ENCODE assay signal across 1 cellular context in genomic region chr3:4906107-4906621, GRCh38.
TF ChIP-seq lines count a peak whose summit lies in the region.

No MANE protein-coding gene starts in this region.

TF ChIP-seq in IMR-90, 13 proteins besides CTCF, POLR2A, EP300 and RAD21 (continued from another document):
- TF ChIP-seq USF2 (IDR thresholded peaks at IDR 0.05; ENCODE audit: low read depth, low read length) (no peak), MAFK (IDR thresholded peaks at IDR 0.05; ENCODE audit: low read depth, low read length) (no peak), CEBPB (IDR thresholded peaks at IDR 0.05; ENCODE audit: low read depth, low read length) (no peak), BHLHE40 (IDR thresholded peaks at IDR 0.05; ENCODE audit: low read depth, low read length) (no peak)
